8 cellular contexts compared by ENCODE assay signal in genomic region chr22:23858484-23858815, GRCh38. TPM values are rescaled to one million over a fixed set of nuclear protein-coding genes. Genes with fewer than 3 reads are reported as not detected.
DNase-seq lines count a peak whose midpoint lies in the region; ATAC-seq, FAIRE-seq and TF ChIP-seq lines count a peak whose summit lies in the region.

No MANE protein-coding gene starts in this region.

- in situ Hi-C loops in K562 (cut with MboI) = loop anchor here (25.0 kb wide), 1 partner anchor 546 kb away; no protein-coding TSS in a partner anchor

- intact Hi-C loops in K562 (cut with micrococcal nuclease) (no loop called here), lower lobe of right lung (cut with DNase I) (no loop called here), thyroid gland (cut with DNase I) (no loop called here), adrenal gland (cut with DNase I) (no loop called here)

- no peak for TF ChIP-seq RAD21 in K562 (CRISPR knock-in tag; conservative IDR thresholded peaks at IDR 0.05 in 1 of 2, IDR thresholded peaks at IDR 0.05 in 1 of 2)

- CTCF ChIA-PET in K562 (lab: Yijun Ruan, JAX; ENCODE audit: low intra/inter-chr PET ratio) = no interaction called here

- FAIRE-seq in K562 (lab: Jason Lieb, UNC) = no peak

- H3K9ac ChIP-seq in K562 (ENCODE audit: insufficient read depth in 1 of 2, low read depth in 2 of 2, low read length in 2 of 2) = peak overlapping the region in 1 of 2 experiments; percentile 91; a peak in 2 of 4 replicates

- H3K79me2 ChIP-seq in K562 (ENCODE audit: control insufficient read depth, insufficient read depth, low read length) = no peaks in the 10 kb centered on the region

- H3K27me3 ChIP-seq in K562 (ENCODE audit: control insufficient read depth in 2 of 2, insufficient read depth in 2 of 2, low read length in 2 of 2) (no peaks in the 10 kb centered on the region), lower lobe of right lung (ENCODE audit: low read depth) (no peaks in the 10 kb centered on the region), thyroid gland (no peaks in the 10 kb centered on the region), adrenal gland (no peaks in the 10 kb centered on the region)

- TF ChIP-seq POLR2A in K562 (conservative IDR thresholded peaks at IDR 0.05) = no peak
- TF ChIP-seq POLR2A in thyroid gland (IDR thresholded peaks at IDR 0.05) = no peak
- no peak for TF ChIP-seq POLR2A in adrenal gland (IDR thresholded peaks at IDR 0.05)

- H4K20me1 ChIP-seq in K562 (replicated peaks; ENCODE audit: control insufficient read depth, insufficient read depth, low read length) = no peaks in the 10 kb centered on the region

- H3K36me3 ChIP-seq in K562 (ENCODE audit: control insufficient read depth, insufficient read depth, low read length) (no peaks in the 10 kb centered on the region), lower lobe of right lung (no peaks in the 10 kb centered on the region), thyroid gland (no peaks in the 10 kb centered on the region), adrenal gland (replicated peaks in 1 of 2) (no peaks in the 10 kb centered on the region)

- H3K9me3 ChIP-seq in K562 (replicated peaks; ENCODE audit: control insufficient read depth, insufficient read depth, low read depth, low read length) = no peaks in the 10 kb centered on the region
- no peaks in the 10 kb centered on the region for H3K9me3 ChIP-seq in lower lobe of right lung
- no peaks in the 10 kb centered on the region for H3K9me3 ChIP-seq in thyroid gland
- H3K9me3 ChIP-seq in adrenal gland (replicated peaks in 1 of 3) = no peaks in the 10 kb centered on the region

- H3K27ac ChIP-seq in K562 (ENCODE audit: extremely low read depth, low read depth, low read length) (no peak overlapping the region), lower lobe of right lung (peak overlapping the region; percentile 87), thyroid gland (peak overlapping the region in 2 of 3 donors; percentile 91 to 93), adrenal gland (peak overlapping the region in 1 of 5 donors; percentile 94)

- DNase-seq in activated T-cell treated with anti-CD3 and anti-CD28 coated beads, Interleukin-2, amount 50 U/mL, for 4 hours = no peak
- no peak for DNase-seq in activated T-cell treated with anti-CD3 and anti-CD28 coated beads, Interleukin-2, amount 50 U/mL, for 1 hour
- no peak for DNase-seq in K562 (ENCODE audit: extremely low read depth in 1 of 4, low spot score in 3 of 4)
- no peak for DNase-seq in lower lobe of right lung
- DNase-seq in thyroid gland = no peak
- no peak for DNase-seq in NCI-H524 (lab: John Stamatoyannopoulos, UW)
- DNase-seq in adrenal gland = no peak
- DNase-seq in NCI-H146 (lab: John Stamatoyannopoulos, UW) = no peak

- peak overlapping the region; percentile 89 for H3K4me2 ChIP-seq in K562 (ENCODE audit: insufficient read depth, low read length)

- no peaks in the 10 kb centered on the region for H3K9me1 ChIP-seq in K562 (ENCODE audit: control insufficient read depth, insufficient read depth, low read length)

- 63% methylated on average over 7 of the region's 7 CpGs for WGBS in K562 (ENCODE audit: insufficient coverage, low coverage, missing lambda C conversion rate)
- 55 to 59% methylated on average over 7 of the region's 7 CpGs for WGBS in thyroid gland, 2 donors
- 56 to 77% (median 63%) methylated on average over 7 of the region's 7 CpGs for WGBS in adrenal gland, 4 donors

- peaks cover 0 to 19% of the 10 kb centered on the region in 2 experiments; a peak in 3 of 5 replicates for H3K4me1 ChIP-seq in K562 (replicated peaks in 1 of 2; ENCODE audit: control insufficient read depth in 2 of 2, insufficient read depth in 2 of 2, low read length in 2 of 2)
- H3K4me1 ChIP-seq in lower lobe of right lung = peaks cover 9% of the 10 kb centered on the region
- peaks cover 12 to 14% of the 10 kb centered on the region in 2 donors for H3K4me1 ChIP-seq in thyroid gland
- peaks cover 13 to 16% of the 10 kb centered on the region in 2 donors for H3K4me1 ChIP-seq in adrenal gland (replicated peaks in 1 of 2)

- peak overlapping the region; percentile 87 for H3K4me3 Mint-ChIP-seq in activated T-cell treated with anti-CD3 and anti-CD28 coated beads, Interleukin-2, amount 50 U/mL, for 4 hours

- H3K27me3 Mint-ChIP-seq in activated T-cell treated with anti-CD3 and anti-CD28 coated beads, Interleukin-2, amount 50 U/mL, for 4 hours (ENCODE audit: low read depth) = no peaks in the 10 kb centered on the region

- H3K9me3 Mint-ChIP-seq in activated T-cell treated with anti-CD3 and anti-CD28 coated beads, Interleukin-2, amount 50 U/mL, for 4 hours = no peaks in the 10 kb centered on the region

- H3K36me3 Mint-ChIP-seq in activated T-cell treated with anti-CD3 and anti-CD28 coated beads, Interleukin-2, amount 50 U/mL, for 4 hours (ENCODE audit: insufficient read depth) = no peaks in the 10 kb centered on the region

- POLR2A ChIA-PET in K562 (lab: Yijun Ruan, JAX) = interaction anchor here (1.1 to 1.3 kb wide), 2 partner anchors 36 to 39 kb away, joined by 3 to 6 read pairs; partner anchors contain the start of gene MIF

- TF ChIP-seq EP300 in K562 (IDR thresholded peaks at IDR 0.05; ENCODE audit: low read length) = no peak

- BruUV-seq in K562 (replicated peaks; lab: Mats Ljungman, UMichigan) = no TSS peak

- peaks cover 18% of the 10 kb centered on the region for H3K4me1 Mint-ChIP-seq in activated T-cell treated with anti-CD3 and anti-CD28 coated beads, Interleukin-2, amount 50 U/mL, for 4 hours (ENCODE audit: low read depth)

- no peak for ATAC-seq in activated T-cell treated with anti-CD3 and anti-CD28 coated beads, Interleukin-2, amount 50 U/mL, for 4 hours
- ATAC-seq in K562 (no peak), lower lobe of right lung (no peak)

- H2AFZ ChIP-seq in K562 (ENCODE audit: low read depth, low read length) = no peak overlapping the region; the same call in 1 of the 2 replicates

- H3K4me3 ChIP-seq in K562 (peak overlapping the region; percentile 51), lower lobe of right lung (peak overlapping the region; percentile 83), thyroid gland (replicated peaks in 1 of 3) (peak overlapping the region in 1 of 3 donors; percentile 57), adrenal gland (peak overlapping the region in 2 of 4 donors; percentile 75 to 86)

- TF ChIP-seq CTCF in K562 (IDR thresholded peaks at IDR 0.05 in 2 of 3, conservative IDR thresholded peaks at IDR 0.05 in 1 of 3; ENCODE audit: insufficient read depth in 2 of 3, low read depth in 1 of 3, low read length in 3 of 3) (0 out of 6 replicates have a peak, but pooled peaks of 1 of the 3 experiments have one; percentile 19), lower lobe of right lung (IDR thresholded peaks at IDR 0.05) (no peak), thyroid gland (IDR thresholded peaks at IDR 0.05) (peak in 1 of 6 experiments; percentile 30), adrenal gland (IDR thresholded peaks at IDR 0.05) (no peak)

RNA-seq across cellular contexts. Expression of gene SLC2A11, which starts 0.8 kb away (rescaled TPM):
- total RNA-seq in activated T-cell treated with anti-CD3 and anti-CD28 coated beads, Interleukin-2, amount 50 U/mL, for 4 hours = 1 to 10 TPM; 2.0 to 3.3 (median 2.4) TPM
- 10.0 and 13.3 TPM in 2 replicates for total RNA-seq in K562 (2011; cell fraction: chromatin; rRNA removed; ENCODE audit: low replicate concordance)
- 7.1 and 10.0 TPM in 2 replicates for total RNA-seq in K562 (2011; cell fraction: nucleolus; rRNA removed)
- 8.9 and 11.7 TPM in 2 replicates for total RNA-seq in K562 (2011; cell fraction: nucleoplasm; rRNA removed)
- total RNA-seq in K562 (2014; rRNA removed) (2.0 and 3.1 TPM in 2 replicates), K562 (2014; rRNA removed; fragmentation: Illumina TruSeq; extraction: Trizol) (1.5 and 1.9 TPM in 2 replicates), K562 (2015; rRNA removed; fragmentation: Illumina TruSeq; extraction: Trizol) (2.1 and 2.5 TPM in 2 replicates), K562 (2021) (1.6 and 2.1 TPM in 2 replicates), lower lobe of right lung (12.7 TPM), thyroid gland (10 to 100 TPM; 17.5 to 30.0 (median 24.3) TPM), adrenal gland (10 to 100 TPM; 12.8 to 30.0 (median 22.6) TPM)
- polyA plus RNA-seq in K562 (2011; rRNA removed) (2.5 and 4.4 TPM in 2 replicates), K562 (2014; fragmentation: Illumina TruSeq; extraction: Trizol) (2.5 and 2.8 TPM in 2 replicates), K562 (2014; fragmentation: Nextera tagmentation; extraction: Ambion mirVana) (under 1 TPM; 0.44 to 0.73 TPM), K562 (2014; rRNA removed) (2.7 and 3.4 TPM in 2 replicates), adrenal gland (10 to 100 TPM; 11.3 to 35.3 (median 18.6) TPM)
- 2.6 and 3.6 TPM in 2 replicates for polyA plus RNA-seq in K562 (2011; cell fraction: cytosol; rRNA removed)
- 8.2 and 8.4 TPM in 2 replicates for polyA plus RNA-seq in K562 (2011; cell fraction: nucleus; rRNA removed)
- polyA plus RNA-seq in K562 (2012) = 2.7 and 7.0 TPM in 2 replicates
- 2.7 and 4.1 TPM in 2 replicates for polyA minus RNA-seq in K562 (2011; rRNA and poly(A)+ RNA removed)
- polyA minus RNA-seq in K562 (2011; cell fraction: cytosol; rRNA and poly(A)+ RNA removed) = 0.91 and 0.95 TPM in 2 replicates
- polyA minus RNA-seq in K562 (2011; cell fraction: nucleus; rRNA and poly(A)+ RNA removed) = 3.4 and 8.4 TPM in 2 replicates

RNA-seq across cellular contexts. Expression of gene DERL3, which starts 19.6 kb away (rescaled TPM):
- 1 to 10 TPM; 5.7 to 7.1 (median 6.9) TPM for total RNA-seq in activated T-cell treated with anti-CD3 and anti-CD28 coated beads, Interleukin-2, amount 50 U/mL, for 4 hours
- total RNA-seq in K562 (2011; cell fraction: chromatin; rRNA removed; ENCODE audit: low replicate concordance) = 14.7 and 36.7 TPM in 2 replicates
- total RNA-seq in K562 (2011; cell fraction: nucleolus; rRNA removed) = 35.7 and 36.7 TPM in 2 replicates
- total RNA-seq in K562 (2011; cell fraction: nucleoplasm; rRNA removed) = 29.2 and 31.5 TPM in 2 replicates
- 6.2 and 6.9 TPM in 2 replicates for total RNA-seq in K562 (2014; rRNA removed)
- total RNA-seq in K562 (2014; rRNA removed; fragmentation: Illumina TruSeq; extraction: Trizol) = 0.77 and 1.7 TPM in 2 replicates
- total RNA-seq in K562 (2015; rRNA removed; fragmentation: Illumina TruSeq; extraction: Trizol) = 1.4 and 2.4 TPM in 2 replicates
- 8.8 and 9.2 TPM in 2 replicates for total RNA-seq in K562 (2021)
- 8.3 and 19.3 TPM in 2 replicates for polyA plus RNA-seq in K562 (2011; rRNA removed)
- polyA plus RNA-seq in K562 (2011; cell fraction: cytosol; rRNA removed) = 23.7 and 24.3 TPM in 2 replicates
- 69.3 and 80.1 TPM in 2 replicates for polyA plus RNA-seq in K562 (2011; cell fraction: nucleus; rRNA removed)
- polyA plus RNA-seq in K562 (2012) = 5.7 and 7.9 TPM in 2 replicates
- polyA plus RNA-seq in K562 (2014; fragmentation: Illumina TruSeq; extraction: Trizol) = 4.8 and 7.4 TPM in 2 replicates
- polyA plus RNA-seq in K562 (2014; fragmentation: Nextera tagmentation; extraction: Ambion mirVana) = 1 to 10 TPM; 1.3 to 2.9 TPM
- polyA plus RNA-seq in K562 (2014; rRNA removed) = 12.1 and 12.4 TPM in 2 replicates
- polyA minus RNA-seq in K562 (2011; rRNA and poly(A)+ RNA removed) = 1.5 and 2.2 TPM in 2 replicates
- 2.7 and 3.8 TPM in 2 replicates for polyA minus RNA-seq in K562 (2011; cell fraction: cytosol; rRNA and poly(A)+ RNA removed)
- polyA minus RNA-seq in K562 (2011; cell fraction: nucleus; rRNA and poly(A)+ RNA removed) = 5.3 and 10.7 TPM in 2 replicates
- 5.8 TPM for total RNA-seq in lower lobe of right lung
- total RNA-seq in thyroid gland = 10 to 100 TPM in 1 of 4 donors, 1 to 10 TPM in 3; 1.6 to 15.9 (median 4.1) TPM
- total RNA-seq in adrenal gland = 1 to 10 TPM in 5 of 8 donors, under 1 TPM in 2, not detected in 1; 0.36 to 3.7 (median 2.4) TPM
- polyA plus RNA-seq in adrenal gland = 1 to 10 TPM; 2.7 to 4.3 (median 3.8) TPM

RNA-seq across cellular contexts. Expression of gene MIF, which starts 35.7 kb away (rescaled TPM):
- 1,000 to 10,000 TPM; 1,069 to 1,172 (median 1,160) TPM for total RNA-seq in activated T-cell treated with anti-CD3 and anti-CD28 coated beads, Interleukin-2, amount 50 U/mL, for 4 hours
- total RNA-seq in K562 (2011; cell fraction: chromatin; rRNA removed; ENCODE audit: low replicate concordance) = 4.1 and 17.1 TPM in 2 replicates
- total RNA-seq in K562 (2011; cell fraction: nucleolus; rRNA removed) = 95.8 and 97.4 TPM in 2 replicates
- 23.6 and 36.7 TPM in 2 replicates for total RNA-seq in K562 (2011; cell fraction: nucleoplasm; rRNA removed)
- 440 and 672 TPM in 2 replicates for total RNA-seq in K562 (2014; rRNA removed)
- 5.4 and 7.4 TPM in 2 replicates for total RNA-seq in K562 (2014; rRNA removed; fragmentation: Illumina TruSeq; extraction: Trizol)
- 253 and 254 TPM in 2 replicates for total RNA-seq in K562 (2015; rRNA removed; fragmentation: Illumina TruSeq; extraction: Trizol)
- 666 and 724 TPM in 2 replicates for total RNA-seq in K562 (2021)
- 193 and 230 TPM in 2 replicates for polyA plus RNA-seq in K562 (2011; rRNA removed)
- 337 and 1,426 TPM in 2 replicates for polyA plus RNA-seq in K562 (2011; cell fraction: cytosol; rRNA removed)
- polyA plus RNA-seq in K562 (2011; cell fraction: nucleus; rRNA removed) = 207 and 222 TPM in 2 replicates
- polyA plus RNA-seq in K562 (2012) = 377 and 537 TPM in 2 replicates
- polyA plus RNA-seq in K562 (2014; fragmentation: Illumina TruSeq; extraction: Trizol) = 31.1 and 74.5 TPM in 2 replicates
- 10 to 100 TPM; 23.0 to 67.2 TPM for polyA plus RNA-seq in K562 (2014; fragmentation: Nextera tagmentation; extraction: Ambion mirVana)
- 537 and 538 TPM in 2 replicates for polyA plus RNA-seq in K562 (2014; rRNA removed)
- 8.4 and 13.6 TPM in 2 replicates for polyA minus RNA-seq in K562 (2011; rRNA and poly(A)+ RNA removed)
- polyA minus RNA-seq in K562 (2011; cell fraction: cytosol; rRNA and poly(A)+ RNA removed) = 207 and 412 TPM in 2 replicates
- 52.9 and 75.3 TPM in 2 replicates for polyA minus RNA-seq in K562 (2011; cell fraction: nucleus; rRNA and poly(A)+ RNA removed)
- 231 TPM for total RNA-seq in lower lobe of right lung
- 100 to 1,000 TPM; 342 to 807 (median 472) TPM for total RNA-seq in thyroid gland
- total RNA-seq in adrenal gland = 1,000 to 10,000 TPM in 1 of 8 donors, 100 to 1,000 TPM in 7; 377 to 1,126 (median 714) TPM
- 1,000 to 10,000 TPM in 2 of 3 donors, 10 to 100 TPM in 1; 49.4 to 2,556 (median 2,290) TPM for polyA plus RNA-seq in adrenal gland
